In genomic region chr4:7843831-7844230, GRCh38 we compare ENCODE assay signal across 13 cellular contexts.
DNase-seq lines count a peak whose midpoint lies in the region; ATAC-seq and TF ChIP-seq lines count a peak whose summit lies in the region.
"Had no signal": no experiment of that assay in that cellular context is flagged by ENCODE, and none has a peak within 500 bp of the region (broad histone marks: within the 10 kb centered on the region; RNA-seq: fewer than 3 reads in every experiment).

No MANE protein-coding gene starts in this region.

- TF ChIP-seq CTCF in tibial artery (IDR thresholded peaks at IDR 0.05): no peak
- TF ChIP-seq CTCF in gastrocnemius medialis (IDR thresholded peaks at IDR 0.05 in 4 of 5, conservative IDR thresholded peaks at IDR 0.05 in 1 of 5): no peak

- H3K9me3 Mint-ChIP-seq in activated naive CD4-positive, alpha-beta T cell treated with anti-CD3 and anti-CD28 coated beads for 36 hours: no peaks in the 10 kb centered on the region
- H3K9me3 Mint-ChIP-seq: activated T-cell treated with anti-CD3 and anti-CD28 coated beads, Interleukin-2, amount 50 U/mL, for 4 hours had no signal

- H3K27ac Mint-ChIP-seq in activated naive CD4-positive, alpha-beta T cell treated with anti-CD3 and anti-CD28 coated beads for 36 hours: peak overlapping the region; percentile 20

- H3K9ac ChIP-seq in adipocyte (ENCODE audit: low read length): peak overlapping the region; percentile 88

- in situ Hi-C loops in gastrocnemius medialis (cut with MboI; ENCODE audit: low sequenced_read_pairs in 4 of 4): no loop called here

- no peak overlapping the region for H3K4me3 Mint-ChIP-seq in activated naive CD4-positive, alpha-beta T cell treated with anti-CD3 and anti-CD28 coated beads for 36 hours
- H3K4me3 Mint-ChIP-seq: activated T-cell treated with anti-CD3 and anti-CD28 coated beads, Interleukin-2, amount 50 U/mL, for 4 hours; WTC11 had no signal

- peaks cover 24% of the 10 kb centered on the region for H3K4me1 Mint-ChIP-seq in activated naive CD4-positive, alpha-beta T cell treated with anti-CD3 and anti-CD28 coated beads for 36 hours (ENCODE audit: low read depth)

- no peaks in the 10 kb centered on the region for H3K9me3 ChIP-seq in adipocyte (ENCODE audit: control insufficient read depth, low read length)
- H3K9me3 ChIP-seq in tibial artery: no peaks in the 10 kb centered on the region
- no peaks in the 10 kb centered on the region for H3K9me3 ChIP-seq in gastrocnemius medialis
- H3K9me3 ChIP-seq: body of pancreas, mucosa of descending colon, thyroid gland had no signal

- H3K27me3 ChIP-seq in adipocyte (replicated peaks; ENCODE audit: control insufficient read depth, insufficient read depth, low read length) (no peaks in the 10 kb centered on the region), tibial artery (no peaks in the 10 kb centered on the region), gastrocnemius medialis (no peaks in the 10 kb centered on the region)
- H3K27me3 ChIP-seq: body of pancreas, thyroid gland had no signal

- CTCF ChIA-PET in activated naive CD4-positive, alpha-beta T cell treated with anti-CD3 and anti-CD28 coated beads for 36 hours (lab: Charles Lee): interaction anchor here (0.7 to 3.4 kb wide), 21 partner anchors 10 to 358 kb away, joined by 3 to 26 read pairs (median 5); no protein-coding TSS in a partner anchor

- H3K27ac ChIP-seq in tibial artery (peak overlapping the region; percentile 70 to 87), gastrocnemius medialis (peak overlapping the region in 1 of 4 donors; percentile 74)

- peak; percentile 5 for ATAC-seq in left colon
- ATAC-seq in HG03097 (IDR thresholded peaks at IDR 0.05; ENCODE audit: low FRiP score, unreplicated experiment): no peak
- ATAC-seq in HG02610 (IDR thresholded peaks at IDR 0.05; ENCODE audit: unreplicated experiment): no peak
- ATAC-seq in gastrocnemius medialis: no peak

- H3K36me3 ChIP-seq in adipocyte (ENCODE audit: control insufficient read depth, insufficient read depth, low read length, severe bottlenecking) (peaks cover 27% of the 10 kb centered on the region), tibial artery (no peaks in the 10 kb centered on the region), gastrocnemius medialis (no peaks in the 10 kb centered on the region)
- H3K36me3 ChIP-seq: thyroid gland had no signal

- no peaks in the 10 kb centered on the region for H3K27me3 Mint-ChIP-seq in activated naive CD4-positive, alpha-beta T cell treated with anti-CD3 and anti-CD28 coated beads for 36 hours (ENCODE audit: low read depth)

- H3K4me1 ChIP-seq in adipocyte (ENCODE audit: control insufficient read depth, insufficient read depth, low read length) (peaks cover 39% of the 10 kb centered on the region), tibial artery (peaks cover 0 to 39% (median 17%) of the 10 kb centered on the region in 4 donors), gastrocnemius medialis (peaks cover 0 to 6% of the 10 kb centered on the region in 2 donors)

- H3K36me3 Mint-ChIP-seq in activated naive CD4-positive, alpha-beta T cell treated with anti-CD3 and anti-CD28 coated beads for 36 hours (ENCODE audit: low read depth): peaks cover 12% of the 10 kb centered on the region

- no peak for DNase-seq in activated naive CD4-positive, alpha-beta T cell treated with anti-CD3 and anti-CD28 coated beads for 36 hours
- no peak for DNase-seq in activated naive CD4-positive, alpha-beta T cell treated with Interleukin-2 at 50 U/mL for 16 hours
- DNase-seq in adipocyte (ENCODE audit: low read depth): no peak
- no peak for DNase-seq in left colon
- DNase-seq in tibial artery: no peak
- DNase-seq in gastrocnemius medialis: no peak

- intact Hi-C loops in activated naive CD4-positive, alpha-beta T cell treated with anti-CD3 and anti-CD28 coated beads for 36 hours (cut with micrococcal nuclease): loop anchor here (1.0 kb wide), 2 partner anchors 32 to 40 kb away; no protein-coding TSS in a partner anchor
- intact Hi-C loops in left colon (cut with DNase I, micrococcal nuclease) (no loop called here), tibial artery (cut with DNase I; ENCODE audit: low total_unique reads) (loop anchor here (2.0 kb wide), 1 partner anchor 39 kb away; no protein-coding TSS in a partner anchor), gastrocnemius medialis (cut with DNase I; ENCODE audit: low total_unique reads) (loop anchor here (1.0 kb wide), 1 partner anchor 40 kb away; no protein-coding TSS in a partner anchor)

- TF ChIP-seq POLR2A in gastrocnemius medialis (IDR thresholded peaks at IDR 0.05): no peak

- H3K4me3 ChIP-seq in adipocyte (ENCODE audit: low read length): peak overlapping the region; percentile 71
- no peak overlapping the region for H3K4me3 ChIP-seq in tibial artery
- no peak overlapping the region for H3K4me3 ChIP-seq in gastrocnemius medialis
- H3K4me3 ChIP-seq: body of pancreas, mucosa of descending colon, thyroid gland had no signal

Comparison
In these comparisons a context has a peak if more than half of its experiments do, and no peak if none do; other contexts are left out.
1. intact Hi-C loops: an anchor here in activated naive CD4-positive, alpha-beta T cell treated with anti-CD3 and anti-CD28 coated beads for 36 hours (1.0 kb wide), tibial artery (2.0 kb wide) and gastrocnemius medialis (1.0 kb wide); none called in left colon.